In the genomic region with DNA sequence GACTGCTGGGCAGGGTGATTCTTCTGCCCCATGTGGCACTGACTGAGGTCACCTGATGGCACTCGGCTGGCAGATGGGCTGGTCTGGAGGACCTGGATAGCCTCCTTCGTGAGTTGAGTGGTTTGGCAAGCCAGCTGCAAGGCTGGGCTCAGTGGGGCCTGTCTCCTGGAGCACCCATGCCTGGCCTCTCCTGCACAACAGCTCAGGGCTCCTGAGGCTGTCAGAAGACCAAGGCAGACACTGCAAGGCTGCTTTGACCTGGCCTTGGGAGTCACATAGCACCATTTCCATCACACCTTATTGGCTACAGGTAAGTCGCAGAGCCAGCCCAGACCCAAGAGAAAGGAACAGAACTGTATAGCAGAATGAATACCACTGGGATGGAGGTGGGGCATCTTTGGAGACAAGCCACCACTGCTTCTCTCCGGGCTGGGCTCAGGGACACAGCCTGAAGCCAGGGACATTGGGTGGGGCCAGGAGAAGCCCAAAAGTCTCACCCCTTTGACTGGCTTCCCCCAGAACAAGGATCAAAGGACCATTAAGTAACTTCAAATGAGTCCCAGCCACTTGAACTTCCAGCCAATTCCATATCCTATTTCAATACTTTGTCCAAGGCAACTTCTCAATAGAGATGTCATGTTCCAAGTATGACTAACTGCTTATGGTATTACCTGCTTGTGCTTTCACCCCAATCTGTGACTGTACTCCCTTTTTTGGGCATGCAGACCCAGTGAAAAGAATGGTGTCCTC, we compare ENCODE assay signal across 13 cellular contexts.
DNase-seq lines count a peak whose midpoint lies in the region; ATAC-seq, FAIRE-seq and TF ChIP-seq lines count a peak whose summit lies in the region.
"Had no signal": no experiment of that assay in that cellular context is flagged by ENCODE, and none has a peak within 500 bp of the region (broad histone marks: within the 10 kb centered on the region; RNA-seq: fewer than 3 reads in every experiment).

No MANE protein-coding gene starts in this region.

- H3K79me2 ChIP-seq in GM12878 (ENCODE audit: control insufficient read depth, insufficient read depth, low read length) = no peaks in the 10 kb centered on the region

- intact Hi-C loops in GM12878 (cut with micrococcal nuclease; ENCODE audit: unreplicated experiment) = no loop called here

- POLR2A ChIA-PET in GM12878 (lab: Charles Lee) = no interaction called here
- POLR2A ChIA-PET in activated CD4-positive, alpha-beta memory T cell treated with anti-CD3 and anti-CD28 coated beads, Interleukin-2, amount 10 ng/mL, durations not matched to agents 7 days and 5 days (lab: Charles Lee) = interaction anchor here (0.6 kb wide), 1 partner anchor 9 kb away, joined by 3 read pairs; no protein-coding TSS in a partner anchor

- H3K27ac Mint-ChIP-seq in activated CD4-positive, alpha-beta memory T cell treated with anti-CD3 and anti-CD28 coated beads, Interleukin-2, amount 10 ng/mL, durations not matched to agents 7 days and 5 days = no peak overlapping the region
- H3K27ac Mint-ChIP-seq: activated CD4-positive, alpha-beta T cell treated with anti-CD3 and anti-CD28 coated beads, Interleukin-2, amount 10 ng/mL, durations not matched to agents 24 days and 14 days; nephron had no signal

- H3K9ac ChIP-seq in GM12878 (ENCODE audit: control insufficient read depth, insufficient read depth, low read length) = no peak overlapping the region

- in situ Hi-C loops in GM12878 (cut with MboI) = no loop called here

- TF ChIP-seq POLR2A in GM12878 (IDR thresholded peaks at IDR 0.05; ENCODE audit: low read depth, low read length) = no peak

- no peak for FAIRE-seq in GM12878 (lab: Jason Lieb, UNC)
- FAIRE-seq: G401.6 had no signal

- RAD21 ChIA-PET in GM12878 (lab: Charles Lee; ENCODE audit: unreplicated experiment) = no interaction called here

- TF ChIP-seq EP300 in Ishikawa (IDR thresholded peaks at IDR 0.05; ENCODE audit: borderline replicate concordance) (peak; percentile 82; the same call in 1 of the 2 replicates), GM12878 (IDR thresholded peaks at IDR 0.05; ENCODE audit: borderline replicate concordance in 1 of 2, control insufficient read depth in 1 of 2, low read depth in 2 of 2, low read length in 2 of 2) (no peak)

- CTCF ChIA-PET in GM12878 (lab: Yijun Ruan, JAX) = no interaction called here
- CTCF ChIA-PET in activated CD4-positive, alpha-beta memory T cell treated with anti-CD3 and anti-CD28 coated beads, Interleukin-2, amount 10 ng/mL, durations not matched to agents 7 days and 5 days (lab: Charles Lee) = no interaction called here

- H3K36me3 Mint-ChIP-seq in activated CD4-positive, alpha-beta memory T cell treated with anti-CD3 and anti-CD28 coated beads, Interleukin-2, amount 10 ng/mL, durations not matched to agents 7 days and 5 days (ENCODE audit: low read depth) = no peaks in the 10 kb centered on the region

- TF ChIP-seq CTCF in AG09319 (IDR thresholded peaks at IDR 0.05; ENCODE audit: low read depth, low read length) (no peak), GM12878 (IDR thresholded peaks at IDR 0.05 in 2 of 3, conservative IDR thresholded peaks at IDR 0.05 in 1 of 3; ENCODE audit: control insufficient read depth in 2 of 3, extremely low read depth in 1 of 3, insufficient read depth in 1 of 3, low read depth in 3 of 3, low read length in 3 of 3) (no peak)

- H3K27ac ChIP-seq in GM12878 (ENCODE audit: control insufficient read depth, insufficient read depth) = no peak overlapping the region
- H3K27ac ChIP-seq: colonic mucosa had no signal

- H3K27me3 ChIP-seq in GM12878 (replicated peaks in 1 of 2; ENCODE audit: control insufficient read depth in 2 of 2, insufficient read depth in 2 of 2, low read length in 1 of 2) = no peaks in the 10 kb centered on the region
- H3K27me3 ChIP-seq: colonic mucosa had no signal

- H3K27me3 Mint-ChIP-seq in activated CD4-positive, alpha-beta memory T cell treated with anti-CD3 and anti-CD28 coated beads, Interleukin-2, amount 10 ng/mL, durations not matched to agents 7 days and 5 days = no peaks in the 10 kb centered on the region
- H3K27me3 Mint-ChIP-seq: activated CD4-positive, alpha-beta T cell treated with anti-CD3 and anti-CD28 coated beads, Interleukin-2, amount 10 ng/mL, durations not matched to agents 24 days and 14 days had no signal

- SMC1A ChIA-PET in GM12878 (lab: Charles Lee; ENCODE audit: uncharacterized antibody, unreplicated experiment) = interaction anchor here (1.2 kb wide), 1 partner anchor 69 kb away, joined by 3 read pairs; no protein-coding TSS in a partner anchor

- DNase-seq in AG09319 (ENCODE audit: extremely low read depth, low read depth) = peak; percentile 42
- no peak for DNase-seq in GM12878 (ENCODE audit: low read depth, low spot score)
- peak; percentile 60 for DNase-seq in iris pigment epithelial cell (ENCODE audit: low read depth)
- DNase-seq in hepatic stellate cell (ENCODE audit: low spot score) = no peak
- no peak for DNase-seq in NCI-H774 (lab: John Stamatoyannopoulos, UW)
- DNase-seq in activated CD4-positive, alpha-beta memory T cell treated with anti-CD3 and anti-CD28 coated beads, Interleukin-2, amount 10 ng/mL, durations not matched to agents 7 days and 5 days = no peak
- DNase-seq: activated CD4-positive, alpha-beta T cell treated with anti-CD3 and anti-CD28 coated beads, Interleukin-2, amount 10 ng/mL, durations not matched to agents 24 days and 14 days; activated naive CD4-positive, alpha-beta T cell; colonic mucosa had no signal

- no TSS peak for BruUV-seq in GM12878 (replicated peaks; lab: Mats Ljungman, UMichigan)

- H4K20me1 ChIP-seq in GM12878 (ENCODE audit: control insufficient read depth, insufficient read depth) = no peaks in the 10 kb centered on the region

- 69% methylated on average over 4 of the region's 4 CpGs for WGBS in GM12878 (ENCODE audit: insufficient coverage, insufficient replicate concordance, low lambda C conversion rate, missing lambda C conversion rate)

- H3K36me3 ChIP-seq in GM12878 (ENCODE audit: control insufficient read depth in 2 of 2, insufficient read depth in 2 of 2, low read length in 1 of 2) = no peaks in the 10 kb centered on the region
- H3K36me3 ChIP-seq: colonic mucosa had no signal

- H3K4me3 ChIP-seq in GM12878 = no peak overlapping the region
- H3K4me3 ChIP-seq: colonic mucosa had no signal

- TF ChIP-seq RAD21 in Ishikawa (IDR thresholded peaks at IDR 0.05; ENCODE audit: low read depth) = no peak; the same call in 1 of the 2 replicates
- TF ChIP-seq RAD21 in GM12878 (IDR thresholded peaks at IDR 0.05; ENCODE audit: insufficient read depth, low read depth, low read length) = no peak

- no peak overlapping the region for H2AFZ ChIP-seq in GM12878 (ENCODE audit: control insufficient read depth, low read depth, low read length)

- no peaks in the 10 kb centered on the region for H3K9me3 Mint-ChIP-seq in activated CD4-positive, alpha-beta memory T cell treated with anti-CD3 and anti-CD28 coated beads, Interleukin-2, amount 10 ng/mL, durations not matched to agents 7 days and 5 days
- H3K9me3 Mint-ChIP-seq: activated CD4-positive, alpha-beta T cell treated with anti-CD3 and anti-CD28 coated beads, Interleukin-2, amount 10 ng/mL, durations not matched to agents 24 days and 14 days; nephron had no signal

- H3K4me1 Mint-ChIP-seq in activated CD4-positive, alpha-beta memory T cell treated with anti-CD3 and anti-CD28 coated beads, Interleukin-2, amount 10 ng/mL, durations not matched to agents 7 days and 5 days = no peaks in the 10 kb centered on the region
- H3K4me1 Mint-ChIP-seq: activated CD4-positive, alpha-beta T cell treated with anti-CD3 and anti-CD28 coated beads, Interleukin-2, amount 10 ng/mL, durations not matched to agents 24 days and 14 days had no signal

- no peaks in the 10 kb centered on the region for H3K9me3 ChIP-seq in GM12878 (replicated peaks; ENCODE audit: control insufficient read depth, insufficient read depth, low read length)
- H3K9me3 ChIP-seq: colonic mucosa had no signal

- no peaks in the 10 kb centered on the region for H3K4me1 ChIP-seq in GM12878 (ENCODE audit: control insufficient read depth, insufficient read depth, low read length)
- H3K4me1 ChIP-seq: colonic mucosa had no signal

- H3K4me2 ChIP-seq in GM12878 (ENCODE audit: control insufficient read depth, insufficient read depth) = no peak overlapping the region

- ATAC-seq in GM12878 (0 out of 3 replicates have a peak, but pooled peaks have one; percentile 16), HG03135 (IDR thresholded peaks at IDR 0.05; ENCODE audit: unreplicated experiment) (no peak)

- no peak overlapping the region for H3K4me3 Mint-ChIP-seq in activated CD4-positive, alpha-beta memory T cell treated with anti-CD3 and anti-CD28 coated beads, Interleukin-2, amount 10 ng/mL, durations not matched to agents 7 days and 5 days
- H3K4me3 Mint-ChIP-seq: activated CD4-positive, alpha-beta T cell treated with anti-CD3 and anti-CD28 coated beads, Interleukin-2, amount 10 ng/mL, durations not matched to agents 24 days and 14 days; nephron had no signal

TF ChIP-seq in Ishikawa, 13 proteins besides CTCF, POLR2A, EP300 and RAD21 (continues in another document):
- peak; percentile 63 for TF ChIP-seq TCF12 (IDR thresholded peaks at IDR 0.05; ENCODE audit: low read depth)
- no peak; the same call in none of the 2 replicates for TF ChIP-seq TEAD4 (IDR thresholded peaks at IDR 0.05)
- TF ChIP-seq EGR1 (IDR thresholded peaks at IDR 0.05) = no peak

TF ChIP-seq in GM12878, 131 proteins besides CTCF, POLR2A, EP300 and RAD21:
- TF ChIP-seq CBFB (IDR thresholded peaks at IDR 0.05; ENCODE audit: low read depth) (no peak), TARDBP (IDR thresholded peaks at IDR 0.05; ENCODE audit: borderline replicate concordance) (no peak), ZNF384 (IDR thresholded peaks at IDR 0.05; ENCODE audit: borderline replicate concordance, low read depth, low read length) (no peak)

Comparison
In these comparisons a context has a peak if more than half of its experiments do, and no peak if none do; other contexts are left out.
1. DNase-seq: peak in AG09319 (single experiment) and iris pigment epithelial cell (single experiment); none in GM12878 (single experiment), hepatic stellate cell (single experiment), NCI-H774 (single experiment) and activated CD4-positive, alpha-beta memory T cell treated with anti-CD3 and anti-CD28 coated beads, Interleukin-2, amount 10 ng/mL, durations not matched to agents 7 days and 5 days (single experiment).